8 cellular contexts compared by ENCODE assay signal in genomic region chr2:128315829-128316776, GRCh38.
A peak's percentile ranks its signal among the peaks of the same experiment; 100 is the strongest.
DNase-seq lines count a peak whose midpoint lies in the region; ATAC-seq and TF ChIP-seq lines count a peak whose summit lies in the region.

No MANE protein-coding gene starts in this region.

- no peaks in the 10 kb centered on the region for H3K36me3 ChIP-seq in ACC112 (ENCODE audit: insufficient read depth, low read length)
- peaks cover 0 to 6% (median 0%) of the 10 kb centered on the region in 5 donors for H3K36me3 ChIP-seq in subcutaneous abdominal adipose tissue (ENCODE audit: control insufficient read depth in 5 of 5, insufficient read depth in 5 of 5, low read length in 5 of 5)

- H3K27ac ChIP-seq in ACC112 (ENCODE audit: low read depth, low read length) (no peak overlapping the region), subcutaneous abdominal adipose tissue (ENCODE audit: low read depth, low read length) (no peak overlapping the region)

- peaks cover 8% of the 10 kb centered on the region for H3K4me1 ChIP-seq in ACC112 (ENCODE audit: control insufficient read depth, insufficient read depth, low read length, unreplicated experiment)
- peaks cover 3 to 80% (median 61%) of the 10 kb centered on the region in 5 donors for H3K4me1 ChIP-seq in subcutaneous abdominal adipose tissue (ENCODE audit: control insufficient read depth in 5 of 5, insufficient read depth in 5 of 5, low read length in 5 of 5)

- in situ Hi-C loops in astrocyte of the spinal cord (cut with HindIII; ENCODE audit: low sequenced_read_pairs), result no loop called here

- peak overlapping the region; percentile 90; the same call in 1 of the 2 replicates for H3K4me3 ChIP-seq in ACC112 (ENCODE audit: low read depth, low read length)
- H3K4me3 ChIP-seq in astrocyte of the spinal cord (ENCODE audit: low read depth, low read length), result peak overlapping the region; percentile 76
- H3K4me3 ChIP-seq in subcutaneous abdominal adipose tissue (ENCODE audit: low read depth in 1 of 5, low read length in 5 of 5), result peak overlapping the region; percentile 63 to 84 (median 73)

- no peak for TF ChIP-seq CTCF in astrocyte of the spinal cord (IDR thresholded peaks at IDR 0.05; ENCODE audit: low read depth, low read length)

- H3K79me2 ChIP-seq in ACC112 (ENCODE audit: control insufficient read depth, insufficient read depth, low read length, unreplicated experiment), result peaks cover 15% of the 10 kb centered on the region

- H3K27me3 ChIP-seq in ACC112 (ENCODE audit: insufficient read depth, low read length) (peaks cover 5% of the 10 kb centered on the region; the same call in 1 of the 2 replicates), subcutaneous abdominal adipose tissue (ENCODE audit: control insufficient read depth in 5 of 5, insufficient read depth in 4 of 5, low read length in 5 of 5) (no peaks in the 10 kb centered on the region)

- DNase-seq in astrocyte of the spinal cord (ENCODE audit: low read depth, low spot score) (no peak), iris pigment epithelial cell (ENCODE audit: low read depth) (peak; percentile 52), OCI-M1 (lab: John Stamatoyannopoulos, UW) (no peak)
- DNase-seq in stimulated activated CD4-positive, alpha-beta T cell treated with anti-CD3 and anti-CD28 coated beads, Interleukin-1b, Interleukin-23, amount 100 ng/mL, for 48 hours, result no peak

- H3K9me3 ChIP-seq in subcutaneous abdominal adipose tissue (ENCODE audit: control insufficient read depth in 5 of 5, low read length in 5 of 5), result no peaks in the 10 kb centered on the region

- no peak for TF ChIP-seq EP300 in Ishikawa (IDR thresholded peaks at IDR 0.05; ENCODE audit: borderline replicate concordance)

- no peak overlapping the region for H2AFZ ChIP-seq in ACC112 (ENCODE audit: low read length, unreplicated experiment)

- no peak for ATAC-seq in HG03108 (IDR thresholded peaks at IDR 0.05; ENCODE audit: unreplicated experiment)

- peak overlapping the region in 2 of 5 donors; percentile 41 to 66 for H3K9ac ChIP-seq in subcutaneous abdominal adipose tissue (ENCODE audit: low read length in 5 of 5)

- no peak for TF ChIP-seq RAD21 in Ishikawa (IDR thresholded peaks at IDR 0.05; ENCODE audit: low read depth)

TF ChIP-seq in Ishikawa, 13 proteins besides CTCF, POLR2A, EP300 and RAD21:
- no peak for TF ChIP-seq TCF12 (IDR thresholded peaks at IDR 0.05; ENCODE audit: low read depth)
- no peak for TF ChIP-seq MAX (IDR thresholded peaks at IDR 0.05)
- TF ChIP-seq, protein P1, sequence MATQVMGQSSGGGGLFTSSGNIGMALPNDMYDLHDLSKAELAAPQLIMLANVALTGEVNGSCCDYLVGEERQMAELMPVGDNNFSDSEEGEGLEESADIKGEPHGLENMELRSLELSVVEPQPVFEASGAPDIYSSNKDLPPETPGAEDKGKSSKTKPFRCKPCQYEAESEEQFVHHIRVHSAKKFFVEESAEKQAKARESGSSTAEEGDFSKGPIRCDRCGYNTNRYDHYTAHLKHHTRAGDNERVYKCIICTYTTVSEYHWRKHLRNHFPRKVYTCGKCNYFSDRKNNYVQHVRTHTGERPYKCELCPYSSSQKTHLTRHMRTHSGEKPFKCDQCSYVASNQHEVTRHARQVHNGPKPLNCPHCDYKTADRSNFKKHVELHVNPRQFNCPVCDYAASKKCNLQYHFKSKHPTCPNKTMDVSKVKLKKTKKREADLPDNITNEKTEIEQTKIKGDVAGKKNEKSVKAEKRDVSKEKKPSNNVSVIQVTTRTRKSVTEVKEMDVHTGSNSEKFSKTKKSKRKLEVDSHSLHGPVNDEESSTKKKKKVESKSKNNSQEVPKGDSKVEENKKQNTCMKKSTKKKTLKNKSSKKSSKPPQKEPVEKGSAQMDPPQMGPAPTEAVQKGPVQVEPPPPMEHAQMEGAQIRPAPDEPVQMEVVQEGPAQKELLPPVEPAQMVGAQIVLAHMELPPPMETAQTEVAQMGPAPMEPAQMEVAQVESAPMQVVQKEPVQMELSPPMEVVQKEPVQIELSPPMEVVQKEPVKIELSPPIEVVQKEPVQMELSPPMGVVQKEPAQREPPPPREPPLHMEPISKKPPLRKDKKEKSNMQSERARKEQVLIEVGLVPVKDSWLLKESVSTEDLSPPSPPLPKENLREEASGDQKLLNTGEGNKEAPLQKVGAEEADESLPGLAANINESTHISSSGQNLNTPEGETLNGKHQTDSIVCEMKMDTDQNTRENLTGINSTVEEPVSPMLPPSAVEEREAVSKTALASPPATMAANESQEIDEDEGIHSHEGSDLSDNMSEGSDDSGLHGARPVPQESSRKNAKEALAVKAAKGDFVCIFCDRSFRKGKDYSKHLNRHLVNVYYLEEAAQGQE (IDR thresholded peaks at IDR 0.05; ENCODE audit: low read depth), result no peak
- peak; percentile 73; the same call in 1 of the 2 replicates for TF ChIP-seq ZBTB7A (IDR thresholded peaks at IDR 0.05; ENCODE audit: low read depth)
